6 cellular contexts compared by ENCODE assay signal in the genomic region with DNA sequence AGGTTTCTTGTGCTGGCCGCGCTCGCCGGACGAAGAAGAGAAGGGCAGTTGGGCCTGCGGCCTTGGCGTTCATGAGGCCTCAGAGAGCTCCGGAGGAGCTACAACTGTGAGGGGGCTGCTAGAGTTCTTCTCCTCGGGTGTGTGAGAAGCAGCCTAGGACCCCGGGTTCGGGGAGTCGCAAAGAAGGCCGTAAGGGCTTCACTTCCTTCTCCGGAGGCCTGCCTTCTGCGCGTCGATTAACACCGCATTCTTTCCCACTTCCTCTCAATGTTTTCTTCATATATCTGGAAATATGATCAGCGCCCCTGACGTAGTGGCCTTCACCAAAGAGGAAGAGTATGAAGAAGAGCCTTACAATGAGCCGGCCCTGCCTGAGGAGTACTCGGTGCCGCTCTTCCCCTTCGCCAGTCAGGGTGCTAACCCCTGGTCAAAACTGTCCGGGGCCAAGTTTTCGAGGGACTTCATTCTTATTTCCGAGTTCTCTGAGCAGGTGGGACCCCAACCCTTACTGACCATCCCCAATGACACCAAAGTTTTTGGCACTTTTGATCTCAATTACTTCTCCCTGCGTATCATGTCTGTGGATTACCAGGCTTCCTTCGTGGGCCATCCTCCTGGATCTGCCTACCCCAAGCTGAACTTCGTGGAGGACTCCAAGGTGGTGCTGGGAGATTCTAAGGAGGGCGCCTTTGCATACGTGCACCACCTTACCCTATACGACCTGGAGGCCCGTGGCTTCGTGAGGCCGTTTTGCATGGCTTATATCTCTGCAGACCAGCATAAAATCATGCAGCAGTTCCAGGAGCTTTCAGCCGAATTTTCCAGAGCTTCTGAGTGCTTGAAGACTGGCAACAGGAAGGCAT. TPM values are rescaled to one million over a fixed set of nuclear protein-coding genes. Genes with fewer than 3 reads are reported as not detected.
DNase-seq lines count a peak whose midpoint lies in the region; ATAC-seq and TF ChIP-seq lines count a peak whose summit lies in the region.

No MANE protein-coding gene starts in this region.

- no peaks in the 10 kb centered on the region for H3K27me3 ChIP-seq in lower lobe of right lung (ENCODE audit: low read depth)

- peak overlapping the region; percentile 96 for H3K4me3 ChIP-seq in lower lobe of right lung

- peak overlapping the region; percentile 96 for H3K27ac ChIP-seq in lower lobe of right lung

- intact Hi-C loops in lower lobe of right lung (cut with DNase I), result no loop called here

- no peak for TF ChIP-seq CTCF in lower lobe of right lung (IDR thresholded peaks at IDR 0.05)

- no peaks in the 10 kb centered on the region for H3K9me3 ChIP-seq in lower lobe of right lung

- peaks cover 55% of the 10 kb centered on the region for H3K36me3 ChIP-seq in lower lobe of right lung

- H3K4me1 ChIP-seq in lower lobe of right lung, result peaks cover 70% of the 10 kb centered on the region

- DNase-seq in activated T-helper 1 cell treated with Interleukin-2 at 50 U/mL for 16 hours (ENCODE audit: low read depth) (peak; percentile 11), lower lobe of right lung (no peak), HuH-7 (ENCODE audit: low spot score) (no peak)
- DNase-seq in stimulated activated naive CD4-positive, alpha-beta T cell treated with Interleukin-2 at 50 U/mL for 16 hours (lab: John Stamatoyannopoulos, UW), result no peak
- DNase-seq in effector CD8-positive, alpha-beta T cell (lab: John Stamatoyannopoulos, UW), result no peak

- peak; percentile 1 for ATAC-seq in HG03108 (IDR thresholded peaks at IDR 0.05; ENCODE audit: unreplicated experiment)
- peak; percentile 17 to 26 for ATAC-seq in lower lobe of right lung

RNA-seq across cellular contexts. Expression of gene SMCR8, which starts 0.6 kb away (rescaled TPM):
- 30.1 TPM for total RNA-seq in lower lobe of right lung

RNA-seq across cellular contexts. Expression of gene TOP3A, which starts 0.9 kb away (rescaled TPM):
- total RNA-seq in lower lobe of right lung, result 31.2 TPM

RNA-seq across cellular contexts. Expression of gene SHMT1, which starts 47.6 kb away (rescaled TPM):
- 33.1 TPM for total RNA-seq in lower lobe of right lung

RNA-seq across cellular contexts. Expression of gene MIEF2, which starts 55.3 kb away (rescaled TPM):
- 9.5 TPM for total RNA-seq in lower lobe of right lung

RNA-seq across cellular contexts. Expression of gene FLII, which starts 57.2 kb away (rescaled TPM):
- 327 TPM for total RNA-seq in lower lobe of right lung
